In genomic region chr11:31872074-31872440, GRCh38 we compare ENCODE assay signal across 1 cellular context.
TF ChIP-seq lines count a peak whose summit lies in the region.

No MANE protein-coding gene starts in this region.

TF ChIP-seq in IMR-90, 13 proteins besides CTCF, POLR2A, EP300 and RAD21 (continued from another document):
- TF ChIP-seq ELK1 (IDR thresholded peaks at IDR 0.05; ENCODE audit: borderline replicate concordance, low read depth, low read length) (no peak), FOS (IDR thresholded peaks at IDR 0.05; ENCODE audit: low read depth, low read length) (no peak), MAFK (IDR thresholded peaks at IDR 0.05; ENCODE audit: low read depth, low read length) (no peak)
